9 cellular contexts compared by ENCODE assay signal in the genomic region with DNA sequence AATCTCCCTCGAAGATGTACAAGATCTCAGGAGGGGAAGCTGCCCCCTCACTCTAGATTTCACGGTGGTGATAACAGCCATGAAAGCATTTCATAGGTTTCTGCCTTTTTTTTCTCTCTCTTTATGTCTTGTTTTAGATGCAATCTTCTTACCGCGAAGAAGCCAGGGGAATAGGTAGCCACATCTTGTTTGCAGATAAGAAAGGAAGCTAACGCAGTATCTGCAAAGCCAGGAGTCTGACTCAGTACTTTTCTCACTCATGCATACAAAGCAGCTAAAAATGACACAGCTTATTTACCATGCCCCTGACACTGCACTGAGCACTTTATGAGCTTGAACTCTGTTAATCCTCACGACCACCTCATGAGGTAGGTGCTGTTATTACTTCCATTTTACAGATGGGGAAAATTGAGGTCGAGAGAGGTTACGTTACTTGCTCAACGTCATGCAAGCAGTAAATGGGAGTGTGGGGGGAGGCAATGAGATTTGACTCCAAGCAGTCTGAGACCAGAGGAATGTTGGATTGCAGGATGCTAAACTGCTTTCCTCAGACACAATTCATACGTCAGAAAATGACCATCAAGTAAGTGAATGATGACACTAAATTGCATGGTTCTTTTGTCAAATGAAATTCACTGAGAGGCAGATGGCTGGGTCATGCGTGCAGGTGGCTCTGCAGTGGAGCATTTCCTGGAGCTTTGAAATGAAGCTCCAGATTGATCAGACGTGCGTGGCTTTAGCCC. TPM values are rescaled to one million over a fixed set of nuclear protein-coding genes. Genes with fewer than 3 reads are reported as not detected.
DNase-seq lines count a peak whose midpoint lies in the region; ATAC-seq, FAIRE-seq and TF ChIP-seq lines count a peak whose summit lies in the region.
"Had no signal": no experiment of that assay in that cellular context is flagged by ENCODE, and none has a peak within 500 bp of the region (broad histone marks: within the 10 kb centered on the region; RNA-seq: fewer than 3 reads in every experiment).

No MANE protein-coding gene starts in this region.

- H3K27ac Mint-ChIP-seq in effector memory CD8-positive, alpha-beta T cell, result peak overlapping the region; percentile 90 to 95

- H3K9me3 Mint-ChIP-seq in effector memory CD8-positive, alpha-beta T cell, result no peaks in the 10 kb centered on the region

- H3K9me2 ChIP-seq in SK-N-SH, result no peaks in the 10 kb centered on the region

- peak overlapping the region; percentile 70; the same call in 1 of the 2 replicates for H2AFZ ChIP-seq in SK-N-SH (ENCODE audit: low read depth)

- H3K4me3 ChIP-seq in SK-N-SH (ENCODE audit: low read depth in 2 of 2, low read length in 1 of 2) (peak overlapping the region; percentile 19 to 47; a peak in 3 of 4 replicates), ovary (peak overlapping the region; percentile 94)

- peaks cover 23% of the 10 kb centered on the region for H3F3A ChIP-seq in SK-N-SH (replicated peaks; ENCODE audit: insufficient read depth)

- no peaks in the 10 kb centered on the region for H4K20me1 ChIP-seq in SK-N-SH (ENCODE audit: insufficient read depth)

- H3K27ac ChIP-seq in SK-N-SH (ENCODE audit: low read depth in 2 of 2, low read length in 1 of 2) (peak overlapping the region; percentile 18 to 64; a peak in 3 of 4 replicates), ovary (peak overlapping the region in 1 of 2 donors; percentile 21)

- DNase-seq in SK-N-SH (no peak), RCC 7860 (ENCODE audit: low spot score) (peak; percentile 78), ovary (no peak), NCI-H526 (lab: John Stamatoyannopoulos, UW) (no peak), AG08395 (ENCODE audit: low spot score) (no peak)
- peak in 2 of 3 experiments; percentile 18 to 22 for DNase-seq in effector memory CD8-positive, alpha-beta T cell

- H3K79me2 ChIP-seq in SK-N-SH (ENCODE audit: insufficient read depth), result peaks cover 32% of the 10 kb centered on the region

- no peak for TF ChIP-seq EP300 in SK-N-SH (IDR thresholded peaks at IDR 0.05; ENCODE audit: borderline replicate concordance in 1 of 2, low read depth in 1 of 2, low read length in 1 of 2)
- no peak for TF ChIP-seq EP300 in ovary (IDR thresholded peaks at IDR 0.05)

- intact Hi-C loops in ovary (cut with DNase I), result no loop called here

- H3K9me3 ChIP-seq in SK-N-SH (no peaks in the 10 kb centered on the region), ovary (no peaks in the 10 kb centered on the region)

- peak overlapping the region; percentile 55 for H3K9ac ChIP-seq in SK-N-SH

- no peak for TF ChIP-seq POLR2A in ovary (IDR thresholded peaks at IDR 0.05)

- TF ChIP-seq RAD21 in SK-N-SH (IDR thresholded peaks at IDR 0.05; ENCODE audit: low read length), result no peak

- TF ChIP-seq CTCF in SK-N-SH (IDR thresholded peaks at IDR 0.05) (no peak), ovary (IDR thresholded peaks at IDR 0.05) (no peak)

- H3K27me3 Mint-ChIP-seq in effector memory CD8-positive, alpha-beta T cell, result no peaks in the 10 kb centered on the region

- no peak for ATAC-seq in SK-N-SH treated with all-trans-retinoic acid at 6 μM for 48 hours
- peak; percentile 33 for ATAC-seq in effector memory CD8-positive, alpha-beta T cell (replicated peaks)
- no peak for ATAC-seq in HG02970 (IDR thresholded peaks at IDR 0.05; ENCODE audit: low FRiP score, unreplicated experiment)

- WGBS in SK-N-SH (ENCODE audit: low lambda C conversion rate), result 55% methylated on average over 13 of the region's 13 CpGs
- 35 to 55% (median 39%) methylated on average over 13 of the region's 13 CpGs for WGBS in ovary, 3 donors

- peaks cover 96% of the 10 kb centered on the region for H3K36me3 Mint-ChIP-seq in effector memory CD8-positive, alpha-beta T cell (ENCODE audit: insufficient read depth)

- peaks cover 47 to 62% of the 10 kb centered on the region in 2 donors for H3K4me1 Mint-ChIP-seq in effector memory CD8-positive, alpha-beta T cell (ENCODE audit: low read depth in 2 of 2)

- CTCF ChIA-PET in SK-N-SH (lab: Yijun Ruan, JAX), result interaction anchor here (1.3 to 2.1 kb wide), 3 partner anchors 23 to 154 kb away, joined by 3 to 6 read pairs (median 3); no protein-coding TSS in a partner anchor

- H3K36me3 ChIP-seq in SK-N-SH (replicated peaks in 1 of 2; ENCODE audit: control insufficient read depth in 1 of 2, insufficient read depth in 2 of 2, low read length in 1 of 2), result peaks cover 5 to 12% of the 10 kb centered on the region in 2 experiments
- H3K36me3 ChIP-seq in ovary, result no peaks in the 10 kb centered on the region

- peak overlapping the region; percentile 90 to 95 for H3K4me3 Mint-ChIP-seq in effector memory CD8-positive, alpha-beta T cell

- H3K4me1 ChIP-seq in SK-N-SH (ENCODE audit: control insufficient read depth in 1 of 2, insufficient read depth in 2 of 2, low read depth in 1 of 2, low read length in 1 of 2) (peaks cover 22 to 26% of the 10 kb centered on the region in 2 experiments; a peak in 3 of 4 replicates), ovary (ENCODE audit: insufficient read depth) (peaks cover 7% of the 10 kb centered on the region)

- FAIRE-seq in RCC 7860 (lab: Jason Lieb, UNC), result peak; percentile 84
- FAIRE-seq: G401.6 had no signal

- POLR2A ChIA-PET in SK-N-SH (lab: Yijun Ruan, JAX), result no interaction called here

- peak overlapping the region; percentile 92 for H3K4me2 ChIP-seq in SK-N-SH

- no peaks in the 10 kb centered on the region for H3K27me3 ChIP-seq in SK-N-SH (ENCODE audit: insufficient read depth)
- H3K27me3 ChIP-seq in ovary, result no peaks in the 10 kb centered on the region

TF ChIP-seq in SK-N-SH, 30 proteins besides CTCF, POLR2A, EP300 and RAD21:
- TF ChIP-seq ELF1 (IDR thresholded peaks at IDR 0.05) (no peak), RFX5 (IDR thresholded peaks at IDR 0.05; ENCODE audit: low read length) (no peak), RXRA (IDR thresholded peaks at IDR 0.05; ENCODE audit: borderline replicate concordance, low read depth) (no peak), MXI1 (IDR thresholded peaks at IDR 0.05; ENCODE audit: low read depth, low read length) (no peak), FOSL2 (IDR thresholded peaks at IDR 0.05; ENCODE audit: borderline replicate concordance, low read depth) (0 out of 2 replicates have a peak, but pooled peaks have one; percentile 19), TCF12 (IDR thresholded peaks at IDR 0.05) (peak; percentile 35)

TF ChIP-seq in SK-N-SH treated with all-trans-retinoic acid at 6 μM for 48 hours, 23 proteins besides CTCF, POLR2A, EP300 and RAD21:
- TF ChIP-seq, protein P1, sequence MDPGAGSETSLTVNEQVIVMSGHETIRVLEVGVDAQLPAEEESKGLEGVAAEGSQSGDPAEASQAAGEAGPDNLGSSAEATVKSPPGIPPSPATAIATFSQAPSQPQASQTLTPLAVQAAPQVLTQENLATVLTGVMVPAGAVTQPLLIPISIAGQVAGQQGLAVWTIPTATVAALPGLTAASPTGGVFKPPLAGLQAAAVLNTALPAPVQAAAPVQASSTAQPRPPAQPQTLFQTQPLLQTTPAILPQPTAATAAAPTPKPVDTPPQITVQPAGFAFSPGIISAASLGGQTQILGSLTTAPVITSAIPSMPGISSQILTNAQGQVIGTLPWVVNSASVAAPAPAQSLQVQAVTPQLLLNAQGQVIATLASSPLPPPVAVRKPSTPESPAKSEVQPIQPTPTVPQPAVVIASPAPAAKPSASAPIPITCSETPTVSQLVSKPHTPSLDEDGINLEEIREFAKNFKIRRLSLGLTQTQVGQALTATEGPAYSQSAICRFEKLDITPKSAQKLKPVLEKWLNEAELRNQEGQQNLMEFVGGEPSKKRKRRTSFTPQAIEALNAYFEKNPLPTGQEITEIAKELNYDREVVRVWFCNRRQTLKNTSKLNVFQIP (CRISPR knock-in tag; IDR thresholded peaks at IDR 0.05; ENCODE audit: borderline replicate concordance, low read depth), result no peak

RNA-seq across cellular contexts. Expression of a gene that starts 3.2 kb away (rescaled TPM):
- 3.7 and 6.0 TPM in 2 replicates for polyA plus RNA-seq in SK-N-SH (2012; rRNA removed)
- polyA plus RNA-seq in SK-N-SH (2012; cell fraction: cytosol; rRNA removed), result 3.9 and 4.4 TPM in 2 replicates
- 10.2 and 18.1 TPM in 2 replicates for polyA plus RNA-seq in SK-N-SH (2012; cell fraction: nucleus; rRNA removed)
- total RNA-seq in ovary, result 10 to 100 TPM in 6 of 7 donors, 1 to 10 TPM in 1; 9.9 to 32.5 (median 13.5) TPM
- 10 to 100 TPM in 1 of 2 donors, 1 to 10 TPM in 1; 7.7 to 13.8 TPM for polyA plus RNA-seq in ovary

Comparison
In these comparisons a context has a peak if more than half of its experiments do, and no peak if none do; other contexts are left out.
1. DNase-seq: peak in RCC 7860 (single experiment) and effector memory CD8-positive, alpha-beta T cell (2 of 3); none in SK-N-SH (single experiment), ovary (0 of 5), NCI-H526 (0 of 2) and AG08395 (single experiment).